Comparison of ENCODE assay signal across 21 cellular contexts in genomic region chrX:41036668-41037326, GRCh38. TPM values are rescaled to one million over a fixed set of nuclear protein-coding genes. Genes with fewer than 3 reads are reported as not detected.
DNase-seq lines count a peak whose midpoint lies in the region; ATAC-seq and TF ChIP-seq lines count a peak whose summit lies in the region.
"Had no signal": no experiment of that assay in that cellular context is flagged by ENCODE, and none has a peak within 500 bp of the region (broad histone marks: within the 10 kb centered on the region; RNA-seq: fewer than 3 reads in every experiment).

No MANE protein-coding gene starts in this region.

- H3K27ac Mint-ChIP-seq in activated CD8-positive, alpha-beta memory T cell treated with anti-CD3 and anti-CD28 coated beads, Interleukin-2, amount 10 ng/mL, durations not matched to agents 7 days and 5 days = no peak overlapping the region
- no peak overlapping the region for H3K27ac Mint-ChIP-seq in CD8-positive, alpha-beta memory T cell
- H3K27ac Mint-ChIP-seq: CD14-positive monocyte; CD4-positive, alpha-beta T cell; GM23338; HFFc6 had no signal

- TF ChIP-seq CTCF in colonic mucosa (IDR thresholded peaks at IDR 0.05) = no peak
- TF ChIP-seq CTCF in mucosa of descending colon (IDR thresholded peaks at IDR 0.05) = no peak
- TF ChIP-seq CTCF in transverse colon (IDR thresholded peaks at IDR 0.05) = no peak

- peak overlapping the region; percentile 58 for H3K27ac ChIP-seq in colonic mucosa
- H3K27ac ChIP-seq in transverse colon = peak overlapping the region; percentile 24 to 73 (median 66)
- no peak overlapping the region for H3K27ac ChIP-seq in CD8-positive, alpha-beta memory T cell (ENCODE audit: low read depth, low read length)
- H3K27ac ChIP-seq: 22Rv1; BLaER1 treated with 17β-estradiol and CSF1 and Interleukin-3, amounts not matched to agents 10 nM and 100 nM had no signal

- H3K4me3 ChIP-seq in colonic mucosa (no peak overlapping the region), mucosa of descending colon (no peak overlapping the region), transverse colon (no peak overlapping the region)
- no peak overlapping the region for H3K4me3 ChIP-seq in CD8-positive, alpha-beta memory T cell (ENCODE audit: low read length)
- H3K4me3 ChIP-seq: BLaER1 treated with 17β-estradiol and CSF1 and Interleukin-3, amounts not matched to agents 10 nM and 100 nM; GM23338; HAP-1 had no signal

- H3K9me3 ChIP-seq in colonic mucosa = no peaks in the 10 kb centered on the region
- no peaks in the 10 kb centered on the region for H3K9me3 ChIP-seq in mucosa of descending colon
- H3K9me3 ChIP-seq in transverse colon = no peaks in the 10 kb centered on the region
- no peaks in the 10 kb centered on the region for H3K9me3 ChIP-seq in CD8-positive, alpha-beta memory T cell (ENCODE audit: low read length)
- H3K9me3 ChIP-seq: BE2C had no signal

- in situ Hi-C loops in transverse colon (cut with MboI; ENCODE audit: low pct_ligation_motif_present in 1 of 4, low pct_unique_long_range_greater_than_20kb in 1 of 4, low sequenced_read_pairs in 3 of 4) = no loop called here

- no peak for TF ChIP-seq POLR2A in transverse colon (IDR thresholded peaks at IDR 0.05)

- H3K27me3 ChIP-seq in colonic mucosa (no peaks in the 10 kb centered on the region), transverse colon (no peaks in the 10 kb centered on the region)
- H3K27me3 ChIP-seq in CD8-positive, alpha-beta memory T cell (ENCODE audit: insufficient read depth, low read length, poor library complexity, severe bottlenecking) = no peaks in the 10 kb centered on the region
- H3K27me3 ChIP-seq: BE2C had no signal

- intact Hi-C loops in colonic mucosa (cut with DNase I) = no loop called here
- intact Hi-C loops in mucosa of descending colon (cut with DNase I, micrococcal nuclease) = no loop called here
- intact Hi-C loops in transverse colon (cut with DNase I; ENCODE audit: low total_unique reads) = no loop called here

- no peak overlapping the region for H3K4me3 Mint-ChIP-seq in activated CD8-positive, alpha-beta memory T cell treated with anti-CD3 and anti-CD28 coated beads, Interleukin-2, amount 10 ng/mL, durations not matched to agents 7 days and 5 days
- no peak overlapping the region for H3K4me3 Mint-ChIP-seq in CD8-positive, alpha-beta memory T cell
- H3K4me3 Mint-ChIP-seq: CD14-positive monocyte; CD4-positive, alpha-beta T cell; GM23338; HFFc6 had no signal

- no peaks in the 10 kb centered on the region for H3K36me3 Mint-ChIP-seq in activated CD8-positive, alpha-beta memory T cell treated with anti-CD3 and anti-CD28 coated beads, Interleukin-2, amount 10 ng/mL, durations not matched to agents 7 days and 5 days
- no peaks in the 10 kb centered on the region for H3K36me3 Mint-ChIP-seq in CD8-positive, alpha-beta memory T cell
- H3K36me3 Mint-ChIP-seq: CD14-positive monocyte had no signal

- POLR2A ChIA-PET in CD8-positive, alpha-beta memory T cell (lab: Charles Lee) = no interaction called here

- H3K36me3 ChIP-seq in colonic mucosa = no peaks in the 10 kb centered on the region
- no peaks in the 10 kb centered on the region for H3K36me3 ChIP-seq in mucosa of descending colon (ENCODE audit: low read depth)
- H3K36me3 ChIP-seq in transverse colon = no peaks in the 10 kb centered on the region
- no peaks in the 10 kb centered on the region for H3K36me3 ChIP-seq in CD8-positive, alpha-beta memory T cell (ENCODE audit: insufficient read depth, low read length)
- H3K36me3 ChIP-seq: BE2C; BLaER1 treated with 17β-estradiol and CSF1 and Interleukin-3, amounts not matched to agents 10 nM and 100 nM; HAP-1 had no signal

- 68% methylated on average over 9 of the region's 9 CpGs; no CpG with 5 or more reads in 1 of the 2 donors for WGBS in transverse colon (ENCODE audit: low coverage in 1 of 2), 2 donors

- no peaks in the 10 kb centered on the region for H3K27me3 Mint-ChIP-seq in activated CD8-positive, alpha-beta memory T cell treated with anti-CD3 and anti-CD28 coated beads, Interleukin-2, amount 10 ng/mL, durations not matched to agents 7 days and 5 days
- H3K27me3 Mint-ChIP-seq in CD8-positive, alpha-beta memory T cell = peaks cover 0 to 11% of the 10 kb centered on the region in 2 donors
- H3K27me3 Mint-ChIP-seq: CD4-positive, alpha-beta T cell had no signal

- no peaks in the 10 kb centered on the region for H3K4me1 Mint-ChIP-seq in activated CD8-positive, alpha-beta memory T cell treated with anti-CD3 and anti-CD28 coated beads, Interleukin-2, amount 10 ng/mL, durations not matched to agents 7 days and 5 days
- H3K4me1 Mint-ChIP-seq in CD8-positive, alpha-beta memory T cell = peaks cover 0 to 1% (median 0%) of the 10 kb centered on the region in 3 donors

- no peaks in the 10 kb centered on the region for H3K9me3 Mint-ChIP-seq in activated CD8-positive, alpha-beta memory T cell treated with anti-CD3 and anti-CD28 coated beads, Interleukin-2, amount 10 ng/mL, durations not matched to agents 7 days and 5 days (ENCODE audit: low read depth)
- no peaks in the 10 kb centered on the region for H3K9me3 Mint-ChIP-seq in CD8-positive, alpha-beta memory T cell
- H3K9me3 Mint-ChIP-seq: CD4-positive, alpha-beta T cell; GM23338; HFFc6 had no signal

- DNase-seq in activated CD8-positive, alpha-beta memory T cell treated with anti-CD3 and anti-CD28 coated beads for 24 hours = peak; percentile 9
- DNase-seq in activated CD8-positive, alpha-beta memory T cell treated with anti-CD3 and anti-CD28 coated beads, Interleukin-2, amount 10 ng/mL, durations not matched to agents 7 days and 5 days = no peak
- peak; percentile 31 for DNase-seq in colonic mucosa
- peak in 2 of 3 donors; percentile 26 to 48 for DNase-seq in mucosa of descending colon
- peak; percentile 14 for DNase-seq in transverse colon
- no peak for DNase-seq in CD8-positive, alpha-beta memory T cell
- DNase-seq: ACHN; AML-193; BE2C; CD4-positive, alpha-beta T cell; COR-L47; DMS153; DND-41; HFFc6 had no signal

- H3K4me1 ChIP-seq in colonic mucosa = no peaks in the 10 kb centered on the region
- H3K4me1 ChIP-seq in mucosa of descending colon (ENCODE audit: low read depth) = no peaks in the 10 kb centered on the region
- peaks cover 0 to 6% (median 0%) of the 10 kb centered on the region in 4 donors for H3K4me1 ChIP-seq in transverse colon
- H3K4me1 ChIP-seq in CD8-positive, alpha-beta memory T cell (ENCODE audit: insufficient read depth, low read length) = no peaks in the 10 kb centered on the region
- H3K4me1 ChIP-seq: BE2C; BLaER1 treated with 17β-estradiol and CSF1 and Interleukin-3, amounts not matched to agents 10 nM and 100 nM; HAP-1 had no signal

- no peak for TF ChIP-seq EP300 in transverse colon (IDR thresholded peaks at IDR 0.05; ENCODE audit: low read depth)

- CTCF ChIA-PET in activated CD8-positive, alpha-beta memory T cell treated with anti-CD3 and anti-CD28 coated beads, Interleukin-2, amount 10 ng/mL, durations not matched to agents 7 days and 5 days (lab: Charles Lee) = no interaction called here
- CTCF ChIA-PET in CD8-positive, alpha-beta memory T cell (lab: Charles Lee) = no interaction called here

- ATAC-seq in activated CD8-positive, alpha-beta memory T cell treated with anti-CD3 and anti-CD28 coated beads, Interleukin-2, amount 10 ng/mL, durations not matched to agents 7 days and 5 days = no peak
- ATAC-seq in mucosa of descending colon (peak; percentile 80), HG02623 (IDR thresholded peaks at IDR 0.05; ENCODE audit: unreplicated experiment) (no peak), GM21526 (IDR thresholded peaks at IDR 0.05; ENCODE audit: low FRiP score, unreplicated experiment) (no peak)
- ATAC-seq: GM23338 had no signal

- H3K9ac ChIP-seq in colonic mucosa (ENCODE audit: low read depth in 2 of 2, low read length in 2 of 2) = no peak overlapping the region
- H3K9ac ChIP-seq: BLaER1 treated with 17β-estradiol and CSF1 and Interleukin-3, amounts not matched to agents 10 nM and 100 nM had no signal

RNA-seq across cellular contexts. Expression of gene USP9X, which starts 48.4 kb away (rescaled TPM):
- 10 to 100 TPM; 44.9 to 47.3 TPM for total RNA-seq in activated CD8-positive, alpha-beta memory T cell treated with anti-CD3 and anti-CD28 coated beads, Interleukin-2, amount 10 ng/mL, durations not matched to agents 7 days and 5 days
- total RNA-seq in colonic mucosa (10 to 100 TPM; 74.5 to 89.0 TPM), mucosa of descending colon (10 to 100 TPM; 72.1 to 88.9 (median 86.3) TPM), transverse colon (100 to 1,000 TPM in 2 of 4 donors, 10 to 100 TPM in 2; 54.9 to 154 (median 98.0) TPM)
- total RNA-seq in CD8-positive, alpha-beta memory T cell = 10 to 100 TPM; 53.7 to 54.5 TPM
- 27.1 TPM for polyA plus RNA-seq in CD8-positive, alpha-beta memory T cell

Comparison
In these comparisons a context has a peak if more than half of its experiments do, and no peak if none do; other contexts are left out.
1. DNase-seq: peak in activated CD8-positive, alpha-beta memory T cell treated with anti-CD3 and anti-CD28 coated beads for 24 hours (single experiment), colonic mucosa (single experiment), mucosa of descending colon (2 of 3) and transverse colon (single experiment); none in activated CD8-positive, alpha-beta memory T cell treated with anti-CD3 and anti-CD28 coated beads, Interleukin-2, amount 10 ng/mL, durations not matched to agents 7 days and 5 days (single experiment) and CD8-positive, alpha-beta memory T cell (0 of 5).